ENCODE assay signal across 2 cellular contexts in the genomic region with DNA sequence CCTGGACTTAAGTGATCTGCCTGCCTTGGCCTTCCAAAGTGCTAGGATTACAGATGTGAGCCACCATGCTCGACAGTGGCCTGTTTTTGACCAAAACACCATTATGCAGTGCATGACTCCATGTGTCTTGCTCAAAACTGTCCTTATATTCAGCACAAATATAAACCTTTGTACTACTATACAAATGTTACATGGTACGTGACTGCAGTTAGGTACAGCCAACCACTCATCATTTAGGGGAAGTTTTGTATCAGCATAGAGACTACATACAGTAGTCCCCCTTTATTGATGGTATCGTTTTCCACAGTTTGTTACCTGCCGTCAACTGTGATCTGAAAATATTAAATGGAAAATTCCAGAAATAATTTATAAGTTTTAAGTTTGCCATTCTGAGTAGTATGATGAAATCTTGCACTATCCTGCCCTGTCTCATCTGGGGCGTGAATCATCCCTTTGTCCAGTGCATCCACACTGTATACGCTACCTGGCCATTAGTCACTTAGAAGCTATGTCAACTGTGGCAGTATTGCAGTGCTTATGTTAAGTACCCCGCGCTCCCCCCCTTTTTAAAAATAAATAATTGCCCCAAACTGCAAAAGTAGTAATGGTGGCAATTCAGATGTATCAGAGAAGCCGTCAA.
TF ChIP-seq lines count a peak whose summit lies in the region.

No MANE protein-coding gene starts in this region.

TF ChIP-seq in IMR-90, 13 proteins besides CTCF, POLR2A, EP300 and RAD21:
- no peak for TF ChIP-seq RCOR1 (IDR thresholded peaks at IDR 0.05; ENCODE audit: insufficient replicate concordance, low read length)
- no peak for TF ChIP-seq MAFK (IDR thresholded peaks at IDR 0.05; ENCODE audit: low read depth, low read length)
- no peak for TF ChIP-seq RFX5 (IDR thresholded peaks at IDR 0.05; ENCODE audit: low read depth, low read length)
- peak; percentile 58 for TF ChIP-seq CEBPB (IDR thresholded peaks at IDR 0.05; ENCODE audit: low read depth, low read length)
- TF ChIP-seq SMC3 (IDR thresholded peaks at IDR 0.05; ENCODE audit: low read depth, low read length) = no peak

TF ChIP-seq in K562, 482 proteins besides CTCF, POLR2A, EP300 and RAD21:
- TF ChIP-seq CEBPG (CRISPR knock-in tag; IDR thresholded peaks at IDR 0.05) (peak; percentile 43; the same call in 1 of the 2 replicates), CEBPG (tag; conservative IDR thresholded peaks at IDR 0.05 in 1 of 2, IDR thresholded peaks at IDR 0.05 in 1 of 2) (peak in 1 of 2 experiments; percentile 94; a peak in 2 of 4 replicates), BRCA1 (IDR thresholded peaks at IDR 0.05) (no peak), BRCA1 (CRISPR knock-in tag; IDR thresholded peaks at IDR 0.05) (no peak), JUND (IDR thresholded peaks at IDR 0.05; ENCODE audit: borderline replicate concordance, low read depth, low read length) (0 out of 2 replicates have a peak, but pooled peaks have one; percentile 8), JUND (tag; IDR thresholded peaks at IDR 0.05; ENCODE audit: borderline replicate concordance, low read depth, low read length) (no peak), SLC30A9 (CRISPR knock-in tag; IDR thresholded peaks at IDR 0.05) (no peak), ZNF197 (CRISPR knock-in tag; IDR thresholded peaks at IDR 0.05; ENCODE audit: low read depth) (no peak), JUN (IDR thresholded peaks at IDR 0.05; ENCODE audit: borderline replicate concordance, low read depth, low read length) (0 out of 2 replicates have a peak, but pooled peaks have one; percentile 33), JUN (CRISPR knock-in tag; IDR thresholded peaks at IDR 0.05; ENCODE audit: borderline replicate concordance) (no peak), ATF3 (IDR thresholded peaks at IDR 0.05) (peak; percentile 77), ATF3 (CRISPR knock-in tag; conservative IDR thresholded peaks at IDR 0.05) (no peak)
